1 cellular context compared by ENCODE assay signal in the genomic region with DNA sequence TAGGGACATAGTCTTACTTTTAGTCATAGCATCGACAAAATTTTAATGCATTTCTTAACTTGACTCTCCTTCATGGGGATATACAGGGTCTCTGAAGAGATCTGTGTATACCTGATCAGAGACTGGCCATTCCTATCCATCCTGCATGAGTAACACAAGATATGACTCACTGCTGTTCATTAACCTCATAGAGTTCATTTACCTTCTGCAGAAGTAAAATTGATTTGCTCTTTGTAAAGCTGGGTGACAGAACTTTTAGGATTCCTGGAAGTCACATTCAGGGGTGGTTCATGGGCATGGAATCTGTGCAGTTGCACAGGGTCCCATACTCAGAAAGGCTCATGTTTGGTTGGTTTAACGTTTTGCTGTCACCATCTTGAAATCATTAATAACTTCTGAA.
TF ChIP-seq lines count a peak whose summit lies in the region.

No MANE protein-coding gene starts in this region.

TF ChIP-seq in endothelial cell of umbilical vein, 7 proteins besides CTCF, POLR2A, EP300 and RAD21:
- peak; percentile 49 for TF ChIP-seq FOS (IDR thresholded peaks at IDR 0.05; ENCODE audit: borderline replicate concordance, insufficient read depth, low read length)
- TF ChIP-seq, protein P1, sequence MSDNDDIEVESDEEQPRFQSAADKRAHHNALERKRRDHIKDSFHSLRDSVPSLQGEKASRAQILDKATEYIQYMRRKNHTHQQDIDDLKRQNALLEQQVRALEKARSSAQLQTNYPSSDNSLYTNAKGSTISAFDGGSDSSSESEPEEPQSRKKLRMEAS (IDR thresholded peaks at IDR 0.05; ENCODE audit: insufficient read depth, insufficient read length) = no peak
TF ChIP-seq in endothelial cell of umbilical vein: peak in this region for 1.
